Comparison of ENCODE assay signal across 18 cellular contexts in the genomic region with DNA sequence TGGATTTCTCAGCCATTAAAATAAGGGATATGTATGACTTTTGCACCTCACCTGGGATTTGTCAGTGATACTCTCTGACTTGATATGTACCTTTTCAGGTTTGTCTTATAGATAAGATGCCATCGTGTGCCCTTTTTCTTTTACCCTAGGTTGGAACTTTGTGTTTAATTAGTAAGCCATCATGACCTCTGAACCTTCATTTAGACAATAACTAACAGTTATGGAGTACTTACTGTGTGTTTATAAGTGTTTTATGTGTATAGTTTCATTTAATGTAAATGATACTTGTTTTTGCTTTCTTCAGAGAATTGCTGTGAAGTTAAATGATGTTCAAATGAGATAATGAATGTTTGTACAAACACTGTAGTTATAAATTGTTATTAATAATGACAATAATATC. TPM values are rescaled to one million over a fixed set of nuclear protein-coding genes. Genes with fewer than 3 reads are reported as not detected.
DNase-seq lines count a peak whose midpoint lies in the region; ATAC-seq, FAIRE-seq and TF ChIP-seq lines count a peak whose summit lies in the region.
"Had no signal": no experiment of that assay in that cellular context is flagged by ENCODE, and none has a peak within 500 bp of the region (broad histone marks: within the 10 kb centered on the region; RNA-seq: fewer than 3 reads in every experiment).

No MANE protein-coding gene starts in this region.

- H3K4me2 ChIP-seq in A549 (peak overlapping the region; percentile 17; the same call in 1 of the 3 replicates), OCI-LY1 (ENCODE audit: low read length) (no peak overlapping the region; the same call in 1 of the 2 replicates), hepatocyte (peak overlapping the region; percentile 21)

- intact Hi-C loops in kidney (cut with DNase I) = no loop called here

- H3K79me2 ChIP-seq in OCI-LY1 (ENCODE audit: insufficient read depth, low read length) (peaks cover 91% of the 10 kb centered on the region), hepatocyte (peaks cover 97% of the 10 kb centered on the region)

- H3K9me3 ChIP-seq in A549 = peaks cover 12% of the 10 kb centered on the region; the same call in 2 of the 3 replicates
- peaks cover 6% of the 10 kb centered on the region for H3K9me3 ChIP-seq in OCI-LY1 (ENCODE audit: low read length)
- H3K9me3 ChIP-seq in hepatocyte (ENCODE audit: low read depth) = no peaks in the 10 kb centered on the region
- H3K9me3 ChIP-seq in small intestine (ENCODE audit: control insufficient read depth, low read depth) = no peaks in the 10 kb centered on the region
- H3K9me3 ChIP-seq in kidney (ENCODE audit: control insufficient read depth in 1 of 2, low read length in 2 of 2) = no peaks in the 10 kb centered on the region

- no peak for ATAC-seq in A549
- no peak for ATAC-seq in GM19395 (IDR thresholded peaks at IDR 0.05; ENCODE audit: unreplicated experiment)
- ATAC-seq: CD8-positive, alpha-beta T cell had no signal

- TF ChIP-seq POLR2A in A549 (IDR thresholded peaks at IDR 0.05; ENCODE audit: low read length) = no peak

- H4K20me1 ChIP-seq in OCI-LY1 (ENCODE audit: insufficient read depth, low read length) (no peaks in the 10 kb centered on the region), hepatocyte (ENCODE audit: insufficient read depth, poor library complexity, severe bottlenecking) (no peaks in the 10 kb centered on the region)

- H3K4me3 ChIP-seq in A549 = no peak overlapping the region
- H3K4me3 ChIP-seq in OCI-LY1 (ENCODE audit: low read depth, low read length, poor library complexity, severe bottlenecking) = no peak overlapping the region
- H3K4me3 ChIP-seq in hepatocyte = no peak overlapping the region
- H3K4me3 ChIP-seq in small intestine (ENCODE audit: low read depth in 1 of 2, low read length in 2 of 2) = no peak overlapping the region
- H3K4me3 ChIP-seq in kidney (ENCODE audit: low read length in 2 of 2) = peak overlapping the region in 1 of 2 donors; percentile 10
- H3K4me3 ChIP-seq: BLaER1 treated with 17β-estradiol and CSF1 and Interleukin-3, amounts not matched to agents 10 nM and 100 nM; GM23248 had no signal

- no peaks in the 10 kb centered on the region; the same call in 1 of the 2 replicates for H3F3A ChIP-seq in OCI-LY1 (ENCODE audit: insufficient read depth, low read length)

- CTCF ChIA-PET in A549 (lab: Yijun Ruan, JAX) = no interaction called here

- H3K9me2 ChIP-seq in OCI-LY1 (ENCODE audit: low read depth, low read length) (no peaks in the 10 kb centered on the region), hepatocyte (replicated peaks; ENCODE audit: insufficient read depth) (no peaks in the 10 kb centered on the region)

- H3K4me1 ChIP-seq in A549 (peaks cover 8% of the 10 kb centered on the region), OCI-LY1 (ENCODE audit: insufficient read depth, low read length, severe bottlenecking) (peaks cover 61% of the 10 kb centered on the region), hepatocyte (ENCODE audit: insufficient read depth) (peaks cover 24% of the 10 kb centered on the region), small intestine (ENCODE audit: control insufficient read depth in 2 of 2, insufficient read depth in 1 of 2, low read depth in 1 of 2, low read length in 1 of 2) (peaks cover 3 to 7% of the 10 kb centered on the region in 2 donors), kidney (ENCODE audit: control insufficient read depth in 1 of 2, insufficient read depth in 1 of 2, low read depth in 1 of 2, low read length in 2 of 2) (peaks cover 0 to 10% of the 10 kb centered on the region in 2 donors)

- H3K9ac ChIP-seq in OCI-LY1 (ENCODE audit: low read length) (no peak overlapping the region), kidney (ENCODE audit: low read length in 2 of 2) (no peak overlapping the region)
- H3K9ac ChIP-seq: BLaER1 treated with 17β-estradiol and CSF1 and Interleukin-3, amounts not matched to agents 10 nM and 100 nM; GM23248 had no signal

- no peak overlapping the region for H2AFZ ChIP-seq in OCI-LY1 (ENCODE audit: low read length)
- no peak overlapping the region for H2AFZ ChIP-seq in hepatocyte
- H2AFZ ChIP-seq: GM23248 had no signal

- FAIRE-seq in A549 (lab: Jason Lieb, UNC) = no peak
- no peak for FAIRE-seq in small intestine (lab: Jason Lieb, UNC)
- FAIRE-seq in kidney (lab: Jason Lieb, UNC) = no peak

- no peak for TF ChIP-seq RAD21 in A549 (conservative IDR thresholded peaks at IDR 0.05 in 1 of 2, IDR thresholded peaks at IDR 0.05 in 1 of 2)

- H3K27me3 ChIP-seq in OCI-LY1 (ENCODE audit: insufficient read depth, low read length) (no peaks in the 10 kb centered on the region), hepatocyte (no peaks in the 10 kb centered on the region), small intestine (ENCODE audit: control insufficient read depth in 2 of 2, insufficient read depth in 2 of 2, low read length in 2 of 2) (no peaks in the 10 kb centered on the region)
- H3K27me3 ChIP-seq: BLaER1 treated with 17β-estradiol and CSF1 and Interleukin-3, amounts not matched to agents 10 nM and 100 nM had no signal

- no peak for DNase-seq in A549 (ENCODE audit: low read depth in 1 of 2, low spot score in 1 of 2)
- DNase-seq in hepatocyte (ENCODE audit: low spot score) = no peak
- peak; percentile 54 for DNase-seq in small intestine
- DNase-seq in kidney = no peak
- no peak for DNase-seq in iPS-NIHi7 (ENCODE audit: extremely low spot score)
- DNase-seq: Calu3; CD8-positive, alpha-beta T cell; DMS79 treated with DMSO at 0.1 percent for 48 hours; GF-D8; GM23248; HCEC 1CT; HFFc6; KG1 had no signal

- TF ChIP-seq CTCF in A549 (IDR thresholded peaks at IDR 0.05) (no peak), OCI-LY1 (IDR thresholded peaks at IDR 0.05; ENCODE audit: low read length) (no peak), hepatocyte (IDR thresholded peaks at IDR 0.05; ENCODE audit: poor library complexity) (no peak), kidney (IDR thresholded peaks at IDR 0.05; ENCODE audit: borderline replicate concordance, extremely low read depth, insufficient read depth) (no peak)

- 46% methylated on average over 1 of the region's 1 CpG for WGBS in A549 (ENCODE audit: missing lambda C conversion rate)
- 35% methylated on average over 1 of the region's 1 CpG for WGBS in hepatocyte (ENCODE audit: low lambda C conversion rate, missing lambda C conversion rate)
- 15 to 58% (median 18%) methylated on average over 1 of the region's 1 CpG for WGBS in small intestine, 3 donors

- H3K27ac ChIP-seq in A549 (no peak overlapping the region), OCI-LY1 (ENCODE audit: low read depth, low read length, poor library complexity, severe bottlenecking) (peak overlapping the region; percentile 25), hepatocyte (no peak overlapping the region), small intestine (ENCODE audit: low read depth in 1 of 2, low read length in 1 of 2) (no peak overlapping the region), kidney (ENCODE audit: low read depth in 2 of 2, low read length in 2 of 2) (no peak overlapping the region)
- H3K27ac ChIP-seq: 22Rv1; BLaER1 treated with 17β-estradiol and CSF1 and Interleukin-3, amounts not matched to agents 10 nM and 100 nM; GM23248; HL-60 had no signal

- H3K36me3 ChIP-seq in OCI-LY1 (ENCODE audit: insufficient read depth, low read length) (peaks cover 9% of the 10 kb centered on the region), hepatocyte (replicated peaks; ENCODE audit: insufficient read depth, low read depth) (no peaks in the 10 kb centered on the region), small intestine (ENCODE audit: control insufficient read depth in 2 of 2, insufficient read depth in 2 of 2, low read length in 2 of 2) (no peaks in the 10 kb centered on the region), kidney (ENCODE audit: control insufficient read depth in 1 of 2, insufficient read depth in 2 of 2, low read length in 2 of 2) (no peaks in the 10 kb centered on the region)

- POLR2A ChIA-PET in A549 (lab: Yijun Ruan, JAX) = no interaction called here

- TF ChIP-seq EP300 in A549 (IDR thresholded peaks at IDR 0.05) = no peak

TF ChIP-seq in A549, 52 proteins besides CTCF, POLR2A, EP300 and RAD21 (continues in another document):
- TF ChIP-seq SMC3 (IDR thresholded peaks at IDR 0.05) = no peak
- no peak for TF ChIP-seq FOXS1 (CRISPR knock-in tag; IDR thresholded peaks at IDR 0.05)
- TF ChIP-seq MAZ (IDR thresholded peaks at IDR 0.05; ENCODE audit: borderline replicate concordance, low read depth, low read length) = no peak
- TF ChIP-seq CEBPB (IDR thresholded peaks at IDR 0.05) = no peak
- TF ChIP-seq FOSL2 (IDR thresholded peaks at IDR 0.05) = no peak
- no peak for TF ChIP-seq FOSL2 (CRISPR knock-in tag; IDR thresholded peaks at IDR 0.05)
- no peak for TF ChIP-seq RNF2 (IDR thresholded peaks at IDR 0.05; ENCODE audit: borderline replicate concordance, low read depth)
- TF ChIP-seq, protein P1, sequence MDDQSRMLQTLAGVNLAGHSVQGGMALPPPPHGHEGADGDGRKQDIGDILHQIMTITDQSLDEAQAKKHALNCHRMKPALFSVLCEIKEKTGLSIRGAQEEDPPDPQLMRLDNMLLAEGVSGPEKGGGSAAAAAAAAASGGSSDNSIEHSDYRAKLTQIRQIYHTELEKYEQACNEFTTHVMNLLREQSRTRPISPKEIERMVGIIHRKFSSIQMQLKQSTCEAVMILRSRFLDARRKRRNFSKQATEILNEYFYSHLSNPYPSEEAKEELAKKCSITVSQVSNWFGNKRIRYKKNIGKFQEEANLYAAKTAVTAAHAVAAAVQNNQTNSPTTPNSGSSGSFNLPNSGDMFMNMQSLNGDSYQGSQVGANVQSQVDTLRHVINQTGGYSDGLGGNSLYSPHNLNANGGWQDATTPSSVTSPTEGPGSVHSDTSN (IDR thresholded peaks at IDR 0.05) = no peak

RNA-seq across cellular contexts. Expression of a gene that starts 14.4 kb away (rescaled TPM):
- polyA plus RNA-seq in A549 (2011; rRNA removed) (26.7 and 27.2 TPM in 2 replicates), A549 (2017; fragmentation: RNase III; extraction: RNeasy Plus Mini Kit Qiagen cat#74134 plus additional on column Dnase treatment) (13.5 to 15.7 TPM (median 15.3 TPM) in 3 replicates), hepatocyte (16.9 and 19.1 TPM in 2 replicates), small intestine (10 to 100 TPM in 1 of 3 donors, 1 to 10 TPM in 2; 4.1 to 10.1 (median 4.9) TPM), kidney (ENCODE audit: insufficient read depth, low read depth, low replicate concordance) (10.3 TPM)
- polyA plus RNA-seq in A549 (2012; cell fraction: cytosol; rRNA removed) = 3.9 and 4.6 TPM in 2 replicates
- 1.5 and 2.4 TPM in 2 replicates for polyA plus RNA-seq in A549 (2012; cell fraction: nucleus; rRNA removed)
- 9.2 and 12.9 TPM in 2 replicates for polyA minus RNA-seq in A549 (2011; rRNA and poly(A)+ RNA removed)
- total RNA-seq in hepatocyte (31.6 and 42.3 TPM in 2 replicates), kidney (27.1 TPM)

RNA-seq across cellular contexts. Expression of a gene that starts 14.9 kb away (rescaled TPM):
- polyA plus RNA-seq in A549 (2011; rRNA removed) = 247 and 311 TPM in 2 replicates
- 83.8 and 85.4 TPM in 2 replicates for polyA plus RNA-seq in A549 (2012; cell fraction: cytosol; rRNA removed)
- polyA plus RNA-seq in A549 (2012; cell fraction: nucleus; rRNA removed) = 13.8 and 22.7 TPM in 2 replicates
- 165 to 170 TPM (median 166 TPM) in 3 replicates for polyA plus RNA-seq in A549 (2017; fragmentation: RNase III; extraction: RNeasy Plus Mini Kit Qiagen cat#74134 plus additional on column Dnase treatment)
- 38.0 and 50.8 TPM in 2 replicates for polyA minus RNA-seq in A549 (2011; rRNA and poly(A)+ RNA removed)
- 168 and 204 TPM in 2 replicates for total RNA-seq in hepatocyte
- polyA plus RNA-seq in hepatocyte = 167 and 193 TPM in 2 replicates
- polyA plus RNA-seq in small intestine = 100 to 1,000 TPM in 1 of 3 donors, 10 to 100 TPM in 2; 65.4 to 163 (median 77.4) TPM
- total RNA-seq in kidney = 239 TPM
- 207 TPM for polyA plus RNA-seq in kidney (ENCODE audit: insufficient read depth, low read depth, low replicate concordance)
